18 cellular contexts compared by ENCODE assay signal in genomic region chr16:89146211-89147005, GRCh38. TPM values are rescaled to one million over a fixed set of nuclear protein-coding genes. Genes with fewer than 3 reads are reported as not detected.
DNase-seq lines count a peak whose midpoint lies in the region; ATAC-seq and TF ChIP-seq lines count a peak whose summit lies in the region.
"Had no signal": no experiment of that assay in that cellular context is flagged by ENCODE, and none has a peak within 500 bp of the region (broad histone marks: within the 10 kb centered on the region; RNA-seq: fewer than 3 reads in every experiment).

No MANE protein-coding gene starts in this region.

- ATAC-seq in right cardiac atrium (no peak), left cardiac atrium (no peak)

- H3K9me3 ChIP-seq in right cardiac atrium (ENCODE audit: control insufficient read depth, low read length), result no peaks in the 10 kb centered on the region
- peaks cover 9 to 10% of the 10 kb centered on the region in 2 donors for H3K9me3 ChIP-seq in breast epithelium
- H3K9me3 ChIP-seq: HAP-1, MG63 had no signal

- 98% methylated on average over 21 of the region's 21 CpGs for WGBS in right cardiac atrium

- H3K36me3 Mint-ChIP-seq in T-helper 2 cell treated with Interferon-gamma antibody and Interleukin-4, amounts not matched to agents 5 μg/mL and 100 μg/mL, for 36 hours (ENCODE audit: low read depth), result peaks cover 55% of the 10 kb centered on the region
- peaks cover 44% of the 10 kb centered on the region for H3K36me3 Mint-ChIP-seq in mesothelial cell of epicardium

- no peak for DNase-seq in T-helper 2 cell treated with Interferon-gamma antibody and Interleukin-4, amounts not matched to agents 5 μg/mL and 100 μg/mL, for 36 hours (ENCODE audit: low spot score)
- DNase-seq in T-helper 2 cell (no peak), right cardiac atrium (peak in 2 of 3 donors; percentile 21 to 33), left cardiac atrium (no peak), mesothelial cell of epicardium (ENCODE audit: low spot score in 2 of 2, unreplicated experiment in 2 of 2) (no peak), 8988T (no peak), breast epithelium (ENCODE audit: low spot score in 2 of 2) (no peak), NOMO-1 (lab: John Stamatoyannopoulos, UW; ENCODE audit: unreplicated experiment in 2 of 2) (no peak)
- DNase-seq: MG63, NCI-H1092 treated with DMSO at 0.1 percent for 48 hours, NCI-H1694 treated with DMSO at 0.1 percent for 48 hours, NCI-H345, NCI-H526 treated with DMSO at 0.1 percent for 48 hours, OCI-M1 had no signal

- peaks cover 10% of the 10 kb centered on the region for H3K9me3 Mint-ChIP-seq in T-helper 2 cell treated with Interferon-gamma antibody and Interleukin-4, amounts not matched to agents 5 μg/mL and 100 μg/mL, for 36 hours
- peaks cover 15% of the 10 kb centered on the region for H3K9me3 Mint-ChIP-seq in mesothelial cell of epicardium

- intact Hi-C loops in right cardiac atrium (cut with DNase I), result no loop called here
- intact Hi-C loops in left cardiac atrium (cut with DNase I), result no loop called here
- intact Hi-C loops in breast epithelium (cut with DNase I; ENCODE audit: low total_unique reads), result no loop called here

- TF ChIP-seq CTCF in mesothelial cell of epicardium (IDR thresholded peaks at IDR 0.05; ENCODE audit: unreplicated experiment) (no peak), breast epithelium (IDR thresholded peaks at IDR 0.05) (no peak)

- no peaks in the 10 kb centered on the region for H3K4me1 Mint-ChIP-seq in T-helper 2 cell treated with Interferon-gamma antibody and Interleukin-4, amounts not matched to agents 5 μg/mL and 100 μg/mL, for 36 hours (ENCODE audit: low read depth)
- H3K4me1 Mint-ChIP-seq in mesothelial cell of epicardium, result no peaks in the 10 kb centered on the region

- H3K4me3 ChIP-seq in right cardiac atrium (ENCODE audit: low read length) (no peak overlapping the region), breast epithelium (no peak overlapping the region)
- H3K4me3 ChIP-seq: HAP-1, MG63 had no signal

- no peaks in the 10 kb centered on the region for H3K27me3 ChIP-seq in right cardiac atrium (ENCODE audit: control insufficient read depth, insufficient read depth)
- no peaks in the 10 kb centered on the region for H3K27me3 ChIP-seq in breast epithelium
- H3K27me3 ChIP-seq: BLaER1 treated with 17β-estradiol and CSF1 and Interleukin-3, amounts not matched to agents 10 nM and 100 nM; MG63 had no signal

- no peaks in the 10 kb centered on the region for H3K36me3 ChIP-seq in breast epithelium
- H3K36me3 ChIP-seq: MG63 had no signal

- H3K4me1 ChIP-seq in right cardiac atrium (ENCODE audit: control insufficient read depth, insufficient read depth, low read length), result no peaks in the 10 kb centered on the region
- H3K4me1 ChIP-seq in breast epithelium, result no peaks in the 10 kb centered on the region
- H3K4me1 ChIP-seq: HAP-1 had no signal

- H3K27me3 Mint-ChIP-seq in T-helper 2 cell treated with Interferon-gamma antibody and Interleukin-4, amounts not matched to agents 5 μg/mL and 100 μg/mL, for 36 hours (ENCODE audit: low read depth), result no peaks in the 10 kb centered on the region
- H3K27me3 Mint-ChIP-seq in mesothelial cell of epicardium (ENCODE audit: low read depth), result no peaks in the 10 kb centered on the region

- no peak overlapping the region for H3K4me3 Mint-ChIP-seq in T-helper 2 cell treated with Interferon-gamma antibody and Interleukin-4, amounts not matched to agents 5 μg/mL and 100 μg/mL, for 36 hours
- H3K4me3 Mint-ChIP-seq in mesothelial cell of epicardium, result no peak overlapping the region

- no peak for TF ChIP-seq POLR2A in breast epithelium (IDR thresholded peaks at IDR 0.05)

- H3K27ac Mint-ChIP-seq in T-helper 2 cell treated with Interferon-gamma antibody and Interleukin-4, amounts not matched to agents 5 μg/mL and 100 μg/mL, for 36 hours, result peak overlapping the region; percentile 17
- H3K27ac Mint-ChIP-seq in mesothelial cell of epicardium, result peak overlapping the region; percentile 8

- H3K27ac ChIP-seq in right cardiac atrium (ENCODE audit: low read length) (no peak overlapping the region), breast epithelium (no peak overlapping the region)
- H3K27ac ChIP-seq: 22Rv1; BLaER1 treated with 17β-estradiol and CSF1 and Interleukin-3, amounts not matched to agents 10 nM and 100 nM; RWPE1 had no signal

RNA-seq across cellular contexts. Expression of gene CDH15, which starts 25.1 kb away (rescaled TPM):
- under 1 TPM; 0.09 to 0.14 (median 0.13) TPM for total RNA-seq in right cardiac atrium
- 0.05 TPM for polyA plus RNA-seq in right cardiac atrium
- under 1 TPM in 1 of 2 donors, not detected in 1; 0.09 TPM for total RNA-seq in left cardiac atrium
- 0.18 to 0.24 TPM (median 0.20 TPM) in 3 replicates for total RNA-seq in mesothelial cell of epicardium
- not detected for total RNA-seq in breast epithelium

RNA-seq across cellular contexts. Expression of gene ACSF3, which starts 52.8 kb away (rescaled TPM):
- total RNA-seq in right cardiac atrium (10 to 100 TPM; 13.9 to 22.4 (median 16.7) TPM), left cardiac atrium (10 to 100 TPM; 14.9 to 16.2 TPM), mesothelial cell of epicardium (35.7 to 41.5 TPM (median 37.7 TPM) in 3 replicates), breast epithelium (10 to 100 TPM; 20.8 to 42.3 (median 40.4) TPM)
- polyA plus RNA-seq in right cardiac atrium, result 16.4 TPM

RNA-seq across cellular contexts. Expression of gene SLC22A31, which starts 53.9 kb away (rescaled TPM):
- total RNA-seq in right cardiac atrium (under 1 TPM in 2 of 4 donors, not detected in 2; 0.12 to 0.69 TPM), left cardiac atrium (under 1 TPM in 1 of 2 donors, not detected in 1; 0.27 TPM), mesothelial cell of epicardium (1.1 to 1.7 TPM (median 1.1 TPM) in 3 replicates), breast epithelium (not detected)
- polyA plus RNA-seq in right cardiac atrium, result 0.05 TPM

Comparison
In these comparisons a context has a peak if more than half of its experiments do, and no peak if none do; other contexts are left out.
1. DNase-seq: peak in right cardiac atrium (2 of 3); none in T-helper 2 cell treated with Interferon-gamma antibody and Interleukin-4, amounts not matched to agents 5 μg/mL and 100 μg/mL, for 36 hours (single experiment), T-helper 2 cell (0 of 5), left cardiac atrium (single experiment), mesothelial cell of epicardium (0 of 2), 8988T (single experiment), breast epithelium (0 of 2) and NOMO-1 (0 of 2).